In the genomic region with DNA sequence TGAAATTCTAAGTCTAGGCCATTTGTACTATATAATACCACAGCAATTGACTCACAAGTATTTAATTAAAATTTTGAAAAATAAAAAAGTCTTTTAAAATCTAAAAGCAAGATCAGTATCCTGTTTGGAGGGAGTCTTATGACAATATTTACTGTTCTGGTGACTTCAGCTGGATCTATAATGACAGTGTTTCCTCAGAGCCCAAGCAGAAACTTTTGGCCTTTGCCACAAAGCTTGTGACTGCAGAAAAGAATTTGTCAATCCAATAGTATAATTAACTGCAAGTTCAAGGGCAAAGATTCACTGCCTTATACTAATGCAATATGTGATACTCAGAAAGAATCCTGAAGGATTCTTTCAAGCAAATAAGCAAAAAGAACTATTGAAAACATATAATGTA, we compare ENCODE assay signal across 18 cellular contexts. TPM values are rescaled to one million over a fixed set of nuclear protein-coding genes. Genes with fewer than 3 reads are reported as not detected.
A peak's percentile ranks its signal among the peaks of the same experiment; 100 is the strongest.
DNase-seq lines count a peak whose midpoint lies in the region; TF ChIP-seq lines count a peak whose summit lies in the region.
"Had no signal": no experiment of that assay in that cellular context is flagged by ENCODE, and none has a peak within 500 bp of the region (broad histone marks: within the 10 kb centered on the region; RNA-seq: fewer than 3 reads in every experiment).

No MANE protein-coding gene starts in this region.

- no peaks in the 10 kb centered on the region for H3K36me3 ChIP-seq in BJ (ENCODE audit: control insufficient read depth, insufficient read depth, low read length)
- no peaks in the 10 kb centered on the region for H3K36me3 ChIP-seq in prostate gland
- peaks cover 6 to 10% of the 10 kb centered on the region in 2 donors for H3K36me3 ChIP-seq in ascending aorta

- DNase-seq in BJ (ENCODE audit: low read depth) (peak; percentile 39), NCI-H69 (lab: John Stamatoyannopoulos, UW) (peak; percentile 40), fibroblast of villous mesenchyme (ENCODE audit: low read depth) (peak; percentile 36), prostate gland (ENCODE audit: low spot score) (no peak), NCI-H2107 treated with DMSO at 0.1 percent for 48 hours (lab: John Stamatoyannopoulos, UW; ENCODE audit: unreplicated experiment) (no peak), HPDE6-E6E7 (ENCODE audit: extremely low spot score) (no peak), ascending aorta (ENCODE audit: low spot score in 2 of 2) (no peak)
- DNase-seq: C1 segment of cervical spinal cord; CD8-positive, alpha-beta memory T cell; GOT3; NCI-H187; NCI-H2107; NCI-H2227 treated with DMSO at 0.1 percent for 48 hours; NCI-H524; PC-9; SJCRH30 had no signal

- no peaks in the 10 kb centered on the region for H3K9me3 ChIP-seq in prostate gland
- H3K9me3 ChIP-seq in ascending aorta = no peaks in the 10 kb centered on the region
- H3K9me3 ChIP-seq: SJCRH30 had no signal

- POLR2A ChIA-PET in BJ (lab: Charles Lee) = no interaction called here

- H3K27me3 ChIP-seq in BJ (ENCODE audit: control insufficient read depth, insufficient read depth, low read length) = no peaks in the 10 kb centered on the region
- no peaks in the 10 kb centered on the region for H3K27me3 ChIP-seq in prostate gland (replicated peaks; ENCODE audit: insufficient read depth)
- no peaks in the 10 kb centered on the region for H3K27me3 ChIP-seq in ascending aorta
- H3K27me3 ChIP-seq: SJCRH30 had no signal

- intact Hi-C loops in prostate gland (cut with DNase I) (no loop called here), ascending aorta (cut with DNase I) (no loop called here)

- H3K27ac ChIP-seq in prostate gland (peak overlapping the region; percentile 48 to 60), ascending aorta (peak overlapping the region in 1 of 2 donors; percentile 31)
- H3K27ac ChIP-seq: PC-9, RWPE1, SJCRH30 had no signal

- TF ChIP-seq CTCF in BJ (IDR thresholded peaks at IDR 0.05; ENCODE audit: insufficient read depth, low read depth, low read length) = no peak
- no peak for TF ChIP-seq CTCF in fibroblast of villous mesenchyme (IDR thresholded peaks at IDR 0.05; ENCODE audit: insufficient read depth, low read depth, low read length)
- no peak for TF ChIP-seq CTCF in prostate gland (IDR thresholded peaks at IDR 0.05)
- no peak for TF ChIP-seq CTCF in ascending aorta (IDR thresholded peaks at IDR 0.05)

- TF ChIP-seq POLR2A in prostate gland (IDR thresholded peaks at IDR 0.05) = no peak

- no peaks in the 10 kb centered on the region for H3K4me1 ChIP-seq in prostate gland (replicated peaks)
- peaks cover 0 to 3% of the 10 kb centered on the region in 2 donors for H3K4me1 ChIP-seq in ascending aorta
- H3K4me1 ChIP-seq: SJCRH30 had no signal

- H3K4me3 ChIP-seq in BJ (ENCODE audit: low read depth, low read length) (no peak overlapping the region), fibroblast of villous mesenchyme (ENCODE audit: low read depth, low read length) (no peak overlapping the region), prostate gland (no peak overlapping the region), ascending aorta (no peak overlapping the region)
- H3K4me3 ChIP-seq: K562, PC-9, SJCRH30 had no signal

- CTCF ChIA-PET in BJ (lab: Yijun Ruan, JAX) = interaction anchor here (0.6 kb wide), 1 partner anchor 31 kb away, joined by 3 read pairs; no protein-coding TSS in a partner anchor

RNA-seq across cellular contexts. Expression of a gene that starts 49.6 kb away (rescaled TPM):
- polyA plus RNA-seq in BJ (2011; rRNA removed) = 6.2 and 10.6 TPM in 2 replicates
- polyA minus RNA-seq in BJ (2011; rRNA and poly(A)+ RNA removed) = 13.9 and 14.6 TPM in 2 replicates
- total RNA-seq in fibroblast of villous mesenchyme (15.8 and 21.6 TPM in 2 replicates), prostate gland (10 to 100 TPM; 15.5 to 43.0 TPM), ascending aorta (22.9 TPM)

Comparison
In these comparisons a context has a peak if more than half of its experiments do, and no peak if none do; other contexts are left out.
1. DNase-seq: peak in BJ (single experiment), NCI-H69 (single experiment) and fibroblast of villous mesenchyme (single experiment); none in prostate gland (single experiment), NCI-H2107 treated with DMSO at 0.1 percent for 48 hours (single experiment), HPDE6-E6E7 (single experiment) and ascending aorta (0 of 2).